In genomic region chr12:121990692-121991603, GRCh38 we compare ENCODE assay signal across 8 cellular contexts. TPM values are rescaled to one million over a fixed set of nuclear protein-coding genes. Genes with fewer than 3 reads are reported as not detected.
DNase-seq lines count a peak whose midpoint lies in the region; ATAC-seq, FAIRE-seq and TF ChIP-seq lines count a peak whose summit lies in the region.

No MANE protein-coding gene starts in this region.

- 3% methylated on average over 10 of the region's 10 CpGs for WGBS in GM12878 (ENCODE audit: insufficient coverage, insufficient replicate concordance, low lambda C conversion rate, missing lambda C conversion rate)
- WGBS in body of pancreas, 2 donors: 63 to 75% methylated on average over 9 to 10 of the region's 10 CpGs

- no peaks in the 10 kb centered on the region for H3K36me3 Mint-ChIP-seq in type B pancreatic cell

- POLR2A ChIA-PET in GM12878 (lab: Charles Lee): interaction anchor here (0.6 to 2.3 kb wide), 6 partner anchors 8 to 90 kb away, joined by 3 to 12 read pairs (median 4); partner anchors contain the start of gene CFAP251

- H3K27ac Mint-ChIP-seq in type B pancreatic cell: no peak overlapping the region

- H3K4me3 ChIP-seq in BLaER1 (peak overlapping the region; percentile 9; the same call in 1 of the 2 replicates), GM12878 (peak overlapping the region; percentile 29; the same call in 1 of the 2 replicates), body of pancreas (no peak overlapping the region)

- H3K27me3 Mint-ChIP-seq in type B pancreatic cell: no peaks in the 10 kb centered on the region

- no peak for TF ChIP-seq RAD21 in GM12878 (IDR thresholded peaks at IDR 0.05; ENCODE audit: insufficient read depth, low read depth, low read length)

- H3K27ac ChIP-seq in BLaER1 (peak overlapping the region; percentile 93), GM12878 (ENCODE audit: control insufficient read depth, insufficient read depth) (peak overlapping the region; percentile 71), body of pancreas (no peak overlapping the region)

- no peaks in the 10 kb centered on the region for H3K4me1 Mint-ChIP-seq in type B pancreatic cell (ENCODE audit: unreplicated experiment)

- no peaks in the 10 kb centered on the region for H3K79me2 ChIP-seq in GM12878 (ENCODE audit: control insufficient read depth, insufficient read depth, low read length)

- H3K4me2 ChIP-seq in BLaER1 (peak overlapping the region; percentile 82), GM12878 (ENCODE audit: control insufficient read depth, insufficient read depth) (peak overlapping the region; percentile 66)

- ATAC-seq in HG03064 (IDR thresholded peaks at IDR 0.05; ENCODE audit: low read depth, unreplicated experiment) (peak; percentile 67), GM12878 (peak; percentile 91), HG03025 (IDR thresholded peaks at IDR 0.05; ENCODE audit: low FRiP score, unreplicated experiment) (no peak), body of pancreas (no peak)

- H3K4me1 ChIP-seq in BLaER1 (peaks cover 59% of the 10 kb centered on the region), GM12878 (ENCODE audit: control insufficient read depth, insufficient read depth, low read length) (peaks cover 23% of the 10 kb centered on the region), body of pancreas (peaks cover 7% of the 10 kb centered on the region)

- no TSS peak for BruUV-seq in GM12878 (replicated peaks; lab: Mats Ljungman, UMichigan)

- no peaks in the 10 kb centered on the region for H3K27me3 ChIP-seq in BLaER1
- H3K27me3 ChIP-seq in GM12878 (replicated peaks in 1 of 2; ENCODE audit: control insufficient read depth in 2 of 2, insufficient read depth in 2 of 2, low read length in 1 of 2): peaks cover 0 to 1% of the 10 kb centered on the region in 2 experiments; a peak in 1 of 4 replicates
- no peaks in the 10 kb centered on the region for H3K27me3 ChIP-seq in body of pancreas

- TF ChIP-seq POLR2A in GM18951 (IDR thresholded peaks at IDR 0.05; ENCODE audit: extremely low read depth, insufficient read depth, insufficient read length): peak; percentile 15
- no peak for TF ChIP-seq POLR2A in GM12878 (IDR thresholded peaks at IDR 0.05; ENCODE audit: low read depth, low read length)
- no peak for TF ChIP-seq POLR2A in body of pancreas (IDR thresholded peaks at IDR 0.05)

- H3K9ac ChIP-seq in BLaER1 (peak overlapping the region; percentile 71), GM12878 (ENCODE audit: control insufficient read depth, insufficient read depth, low read length) (no peak overlapping the region)

- no peaks in the 10 kb centered on the region for H3K9me3 Mint-ChIP-seq in type B pancreatic cell

- H3K36me3 ChIP-seq in BLaER1: no peaks in the 10 kb centered on the region
- H3K36me3 ChIP-seq in GM12878 (ENCODE audit: control insufficient read depth in 2 of 2, insufficient read depth in 2 of 2, low read length in 1 of 2): no peaks in the 10 kb centered on the region
- no peaks in the 10 kb centered on the region for H3K36me3 ChIP-seq in body of pancreas (replicated peaks in 1 of 2; ENCODE audit: insufficient read depth in 1 of 2, low read depth in 2 of 2)

- FAIRE-seq in GM12878 (lab: Jason Lieb, UNC): peak; percentile 98

- RAD21 ChIA-PET in GM12878 (lab: Charles Lee; ENCODE audit: unreplicated experiment): interaction anchor here (0.9 to 3.5 kb wide), 9 partner anchors 9 to 88 kb away, joined by 3 to 28 read pairs (median 3); partner anchors contain the start of genes CFAP251 and MLXIP

- in situ Hi-C loops in GM18951 (cut with MboI; ENCODE audit: low sequenced_read_pairs, unreplicated experiment) (no loop called here), GM12878 (cut with MboI) (no loop called here)

- no peak overlapping the region for H3K4me3 Mint-ChIP-seq in type B pancreatic cell

- peak; percentile 92 for TF ChIP-seq EP300 in GM12878 (IDR thresholded peaks at IDR 0.05; ENCODE audit: borderline replicate concordance in 1 of 2, control insufficient read depth in 1 of 2, low read depth in 2 of 2, low read length in 2 of 2)

- SMC1A ChIA-PET in GM12878 (lab: Charles Lee; ENCODE audit: uncharacterized antibody, unreplicated experiment): interaction anchor here (0.9 to 2.6 kb wide), 10 partner anchors 11 to 189 kb away, joined by 3 to 21 read pairs (median 6); partner anchors contain the start of gene CFAP251

- no peaks in the 10 kb centered on the region for H4K20me1 ChIP-seq in BLaER1
- H4K20me1 ChIP-seq in GM12878 (ENCODE audit: control insufficient read depth, insufficient read depth): no peaks in the 10 kb centered on the region

- no peak overlapping the region for H2AFZ ChIP-seq in GM12878 (ENCODE audit: control insufficient read depth, low read depth, low read length)

- H3K9me3 ChIP-seq in BLaER1 (no peaks in the 10 kb centered on the region), GM12878 (replicated peaks; ENCODE audit: control insufficient read depth, insufficient read depth, low read length) (no peaks in the 10 kb centered on the region), body of pancreas (no peaks in the 10 kb centered on the region)

- no peak for TF ChIP-seq CTCF in GM12878 (IDR thresholded peaks at IDR 0.05 in 2 of 3, conservative IDR thresholded peaks at IDR 0.05 in 1 of 3; ENCODE audit: control insufficient read depth in 2 of 3, extremely low read depth in 1 of 3, insufficient read depth in 1 of 3, low read depth in 3 of 3, low read length in 3 of 3)
- no peak for TF ChIP-seq CTCF in type B pancreatic cell (conservative IDR thresholded peaks at IDR 0.05)
- no peak for TF ChIP-seq CTCF in body of pancreas (IDR thresholded peaks at IDR 0.05)

- peak; percentile 86 for DNase-seq in GM12878 (ENCODE audit: low read depth, low spot score)
- DNase-seq in type B pancreatic cell (ENCODE audit: extremely low spot score, unreplicated experiment): no peak
- DNase-seq in body of pancreas: no peak
- no peak for DNase-seq in NCI-H526 (lab: John Stamatoyannopoulos, UW)

- CTCF ChIA-PET in GM12878 (lab: Yijun Ruan, JAX): interaction anchor here (0.6 to 2.7 kb wide), 10 partner anchors 8 to 197 kb away, joined by 3 to 14 read pairs (median 4); partner anchors contain the start of genes CFAP251, PSMD9 and RHOF

- intact Hi-C loops in GM12878 (cut with micrococcal nuclease; ENCODE audit: unreplicated experiment): loop anchor here (2.0 to 5.0 kb wide), 2 partner anchors 36 to 64 kb away; no protein-coding TSS in a partner anchor
- intact Hi-C loops in body of pancreas (cut with DNase I): no loop called here

TF ChIP-seq in GM12878, 131 proteins besides CTCF, POLR2A, EP300 and RAD21 (continues in another document):
- TF ChIP-seq JUND (IDR thresholded peaks at IDR 0.05; ENCODE audit: low read depth, low read length) (peak; percentile 80), EGR1 (IDR thresholded peaks at IDR 0.05; ENCODE audit: borderline replicate concordance in 1 of 2, low read depth in 2 of 2, low read length in 2 of 2) (no peak), ASH2L (IDR thresholded peaks at IDR 0.05; ENCODE audit: borderline replicate concordance, low read depth) (no peak), HDGF (IDR thresholded peaks at IDR 0.05) (no peak), IRF4 (IDR thresholded peaks at IDR 0.05; ENCODE audit: low read depth, low read length) (peak; percentile 97), SP1 (IDR thresholded peaks at IDR 0.05; ENCODE audit: low read depth, low read length) (peak; percentile 72), CHD1 (IDR thresholded peaks at IDR 0.05; ENCODE audit: low read depth, low read length) (no peak), NR2C2 (IDR thresholded peaks at IDR 0.05; ENCODE audit: borderline replicate concordance, control insufficient read depth, insufficient read length, low read depth) (no peak), SUZ12 (IDR thresholded peaks at IDR 0.05; ENCODE audit: unreplicated experiment) (no peak), SIX5 (IDR thresholded peaks at IDR 0.05; ENCODE audit: low read depth, low read length, severe bottlenecking) (no peak), YBX1 (IDR thresholded peaks at IDR 0.05) (no peak), SKIL (IDR thresholded peaks at IDR 0.05; ENCODE audit: low read depth, poor library complexity, severe bottlenecking) (peak; percentile 90), PAX5 (IDR thresholded peaks at IDR 0.05; ENCODE audit: borderline replicate concordance, low read depth, low read length) (peak; percentile 97), MEF2A (IDR thresholded peaks at IDR 0.05; ENCODE audit: insufficient read depth, low read depth, low read length) (peak; percentile 73)

RNA-seq across cellular contexts. Expression of gene BCL7A, which starts 30.7 kb away (rescaled TPM):
- 11.6 and 13.4 TPM in 2 replicates for total RNA-seq in GM12878 (2013; cell fraction: nucleolus; rRNA removed)
- 12.4 and 14.1 TPM in 2 replicates for total RNA-seq in GM12878 (2014; rRNA removed)
- total RNA-seq in GM12878 (2014; rRNA removed; fragmentation: Illumina TruSeq; extraction: Trizol): 8.8 and 9.6 TPM in 2 replicates
- 13.8 and 17.2 TPM in 2 replicates for total RNA-seq in GM12878 (2021)
- polyA plus RNA-seq in GM12878 (2011; ENCODE audit: low read depth): 2.3 TPM
- 1.3 TPM in 2 replicates for polyA plus RNA-seq in GM12878 (2011; rRNA removed)
- polyA plus RNA-seq in GM12878 (2011; cell fraction: cytosol; rRNA removed): 1.9 and 2.0 TPM in 2 replicates
- 2.1 and 2.7 TPM in 2 replicates for polyA plus RNA-seq in GM12878 (2011; cell fraction: nucleus; rRNA removed)
- 5.7 and 6.4 TPM in 2 replicates for polyA plus RNA-seq in GM12878 (2012)
- 9.4 and 11.8 TPM in 2 replicates for polyA plus RNA-seq in GM12878 (2014; fragmentation: Illumina TruSeq; extraction: Trizol)
- polyA plus RNA-seq in GM12878 (2014; fragmentation: Nextera tagmentation; extraction: Ambion mirVana): under 1 TPM; 0.37 to 0.69 TPM
- 13.7 and 14.6 TPM in 2 replicates for polyA plus RNA-seq in GM12878 (2014; rRNA removed)
- polyA plus RNA-seq in GM12878 (2016; fragmentation: Nextera tagmentation; extraction: Ambion mirVana): 10 to 100 TPM; 11.6 to 11.9 TPM
- polyA minus RNA-seq in GM12878 (2011; rRNA and poly(A)+ RNA removed): 0.59 and 1.3 TPM in 2 replicates
- 0.40 and 1.1 TPM in 2 replicates for polyA minus RNA-seq in GM12878 (2011; cell fraction: cytosol; rRNA and poly(A)+ RNA removed)
- polyA minus RNA-seq in GM12878 (2011; cell fraction: nucleus; rRNA and poly(A)+ RNA removed): 0.60 and 0.67 TPM in 2 replicates
- 22.2 and 30.9 TPM in 2 replicates for total RNA-seq in type B pancreatic cell (ENCODE audit: low replicate concordance)
- total RNA-seq in body of pancreas: 10 to 100 TPM; 19.1 to 25.2 TPM

Comparison
In these comparisons a context has a peak if more than half of its experiments do, and no peak if none do; other contexts are left out.
1. H3K27ac ChIP-seq: peak in BLaER1 (single experiment) and GM12878 (single experiment); none in body of pancreas (0 of 4).
2. H3K4me3 ChIP-seq: peak in BLaER1 (single experiment) and GM12878 (single experiment); none in body of pancreas (0 of 2).
3. ATAC-seq: peak in HG03064 (single experiment) and GM12878 (single experiment); none in HG03025 (single experiment) and body of pancreas (single experiment).